Comparison of ENCODE assay signal across 21 cellular contexts in genomic region chr10:82252081-82252480, GRCh38.
"Had no signal": no experiment of that assay in that cellular context is flagged by ENCODE, and none has a peak within 500 bp of the region (broad histone marks: within the 10 kb centered on the region; RNA-seq: fewer than 3 reads in every experiment).

No MANE protein-coding gene starts in this region.

- DNase-seq: cerebellar nuclear complex; colonic mucosa; dermis blood vessel endothelial cell; erythroblast; foreskin keratinocyte; immature natural killer cell; kidney; left colon; midbrain; occipital lobe; psoas muscle; small intestine; stimulated activated CD4-positive, alpha-beta T cell treated with anti-CD3 and anti-CD28 coated beads, Interleukin-2, amount 100 ng/mL, for 48 hours; stimulated activated naive CD8-positive, alpha-beta T cell treated with anti-CD3 and anti-CD28 coated beads, Interleukin-15, Interleukin-2, amounts not matched to agents 100 U/mL and 50 U/mL, for 24 hours; thyroid gland; uterus had no signal

- H3K36me3 Mint-ChIP-seq: immature natural killer cell, type B pancreatic cell had no signal

- H3K9me3 Mint-ChIP-seq: endodermal cell had no signal

- H3K4me3 Mint-ChIP-seq: endodermal cell; immature natural killer cell; natural killer cell treated with Interleukin-12 subunit alpha and Interleukin-12 subunit beta and Interleukin-15 and Interleukin-18, amount 100 ng/mL, for 72 hours; type B pancreatic cell had no signal

- H3K4me1 ChIP-seq: colonic mucosa, foreskin keratinocyte, psoas muscle, suprapubic skin, thyroid gland, uterus had no signal

- H3K4me1 Mint-ChIP-seq: immature natural killer cell had no signal

- H3K27ac ChIP-seq: colonic mucosa, foreskin keratinocyte, psoas muscle, suprapubic skin, thyroid gland, uterus had no signal

- H3K4me3 ChIP-seq: colonic mucosa, psoas muscle, suprapubic skin, thyroid gland, uterus had no signal

- H3K27me3 ChIP-seq: colonic mucosa, foreskin keratinocyte, suprapubic skin, thyroid gland, uterus had no signal

- H3K9me3 ChIP-seq: colonic mucosa, psoas muscle, suprapubic skin, thyroid gland, uterus had no signal

- ATAC-seq: foreskin keratinocyte; left colon; psoas muscle; sciatic nerve; stimulated activated naive CD8-positive, alpha-beta T cell treated with anti-CD3 and anti-CD28 coated beads, Interleukin-15, Interleukin-2, amounts not matched to agents 100 U/mL and 50 U/mL, for 24 hours had no signal

- H3K36me3 ChIP-seq: colonic mucosa, suprapubic skin, thyroid gland, uterus had no signal

- H3K27ac Mint-ChIP-seq: immature natural killer cell; natural killer cell treated with Interleukin-12 subunit alpha and Interleukin-12 subunit beta and Interleukin-15 and Interleukin-18, amount 100 ng/mL, for 72 hours; type B pancreatic cell had no signal

- H3K27me3 Mint-ChIP-seq: natural killer cell treated with Interleukin-12 subunit alpha and Interleukin-12 subunit beta and Interleukin-15 and Interleukin-18, amount 100 ng/mL, for 72 hours had no signal
